ENCODE assay signal across 1 cellular context in genomic region chr18:2882201-2882600, GRCh38.
TF ChIP-seq lines count a peak whose summit lies in the region.

No MANE protein-coding gene starts in this region.

TF ChIP-seq in HepG2, 621 proteins besides CTCF, POLR2A, EP300 and RAD21 (continued from another document):
- TF ChIP-seq ZBTB42 (CRISPR knock-in tag; IDR thresholded peaks at IDR 0.05): no peak
- no peak for TF ChIP-seq SIN3A (IDR thresholded peaks at IDR 0.05; ENCODE audit: borderline replicate concordance, low read depth, low read length)
- TF ChIP-seq IRX3 (CRISPR knock-in tag; IDR thresholded peaks at IDR 0.05; ENCODE audit: borderline replicate concordance, low read depth): no peak
- no peak for TF ChIP-seq SPEN (CRISPR knock-in tag; IDR thresholded peaks at IDR 0.05; ENCODE audit: low read depth)
- TF ChIP-seq CERS6 (CRISPR knock-in tag; IDR thresholded peaks at IDR 0.05): no peak
- no peak for TF ChIP-seq RFXANK (CRISPR knock-in tag; IDR thresholded peaks at IDR 0.05)
- TF ChIP-seq PITX1 (CRISPR knock-in tag; IDR thresholded peaks at IDR 0.05): no peak
- TF ChIP-seq CEBPG (CRISPR knock-in tag; IDR thresholded peaks at IDR 0.05): no peak
- TF ChIP-seq GABPB1 (CRISPR knock-in tag; IDR thresholded peaks at IDR 0.05): no peak
- TF ChIP-seq ZNF780A (CRISPR knock-in tag; IDR thresholded peaks at IDR 0.05): no peak
- no peak for TF ChIP-seq LBX2 (CRISPR knock-in tag; IDR thresholded peaks at IDR 0.05; ENCODE audit: borderline replicate concordance)
- no peak for TF ChIP-seq ZNF460 (CRISPR knock-in tag; IDR thresholded peaks at IDR 0.05; ENCODE audit: borderline replicate concordance)
- TF ChIP-seq HMG20B (CRISPR knock-in tag; conservative IDR thresholded peaks at IDR 0.05): no peak
